8 cellular contexts compared by ENCODE assay signal in the genomic region with DNA sequence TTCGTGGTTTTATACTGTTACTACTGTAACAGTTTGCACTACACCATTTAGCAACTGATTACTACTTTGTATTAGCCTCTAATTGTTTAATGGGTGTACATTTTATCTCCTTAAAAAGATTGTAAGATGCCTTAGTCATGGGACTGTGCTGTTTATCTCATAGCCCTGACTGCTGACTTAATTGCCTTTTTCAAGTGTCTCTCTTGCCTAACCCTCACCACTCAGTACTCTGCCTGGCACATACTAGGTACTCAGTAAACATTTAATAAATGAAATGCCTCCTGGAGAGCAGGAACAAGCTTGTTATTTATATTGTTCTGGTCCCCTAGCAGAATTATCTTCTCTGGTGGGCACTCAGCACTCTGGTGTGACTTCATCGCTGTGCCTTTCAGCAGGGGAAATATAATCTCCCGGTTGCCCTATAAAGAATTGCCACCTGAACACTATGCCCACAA. TPM values are rescaled to one million over a fixed set of nuclear protein-coding genes. Genes with fewer than 3 reads are reported as not detected.
DNase-seq lines count a peak whose midpoint lies in the region; ATAC-seq and TF ChIP-seq lines count a peak whose summit lies in the region.

No MANE protein-coding gene starts in this region.

- intact Hi-C loops in activated CD4-positive, alpha-beta T cell treated with anti-CD3 and anti-CD28 coated beads, Interleukin-2, amount 10 ng/mL, durations not matched to agents 24 days and 14 days (cut with micrococcal nuclease) = loop anchor here (5.0 to 10.0 kb wide), 3 partner anchors 112 to 537 kb away; a partner anchor contains a TSS

- H3K9ac ChIP-seq in fibroblast of lung (ENCODE audit: insufficient read depth, low read length) = no peak overlapping the region

- H3K9me3 ChIP-seq in SJCRH30 (replicated peaks) = no peaks in the 10 kb centered on the region
- H3K9me3 ChIP-seq in fibroblast of lung (ENCODE audit: control insufficient read depth, insufficient read depth, low read depth, low read length) = no peaks in the 10 kb centered on the region

- no peak for ATAC-seq in stimulated activated memory B cell treated with anti-CD40 and anti-IgM and Interleukin-4, amounts not matched to agents 10 μg/mL and 1 μg/mL and 100 μg/mL, for 72 hours
- ATAC-seq in HG02642 (IDR thresholded peaks at IDR 0.05; ENCODE audit: poor library complexity, unreplicated experiment) (no peak), GM21390 (IDR thresholded peaks at IDR 0.05; ENCODE audit: unreplicated experiment) (no peak)

- H3K4me3 ChIP-seq in SJCRH30 (peak overlapping the region; percentile 92), fibroblast of lung (replicated peaks in 1 of 4; ENCODE audit: control extremely low read depth in 1 of 4, insufficient read depth in 1 of 4, low read depth in 3 of 4, low read length in 4 of 4) (peak overlapping the region in 3 of 4 experiments; percentile 81 to 96 (median 93))

- peak overlapping the region; percentile 91 for H3K27ac Mint-ChIP-seq in activated CD4-positive, alpha-beta T cell treated with anti-CD3 and anti-CD28 coated beads, Interleukin-2, amount 10 ng/mL, durations not matched to agents 24 days and 14 days
- H3K27ac Mint-ChIP-seq in stimulated activated memory B cell treated with anti-CD40 and anti-IgM and Interleukin-4, amounts not matched to agents 10 μg/mL and 1 μg/mL and 100 μg/mL, for 72 hours = no peak overlapping the region

- H3K36me3 ChIP-seq in SJCRH30 = no peaks in the 10 kb centered on the region
- H3K36me3 ChIP-seq in fibroblast of lung (ENCODE audit: control insufficient read depth, insufficient read depth, low read length) = no peaks in the 10 kb centered on the region

- no peak overlapping the region for H3K27ac ChIP-seq in SJCRH30
- no peak overlapping the region for H3K27ac ChIP-seq in fibroblast of lung (ENCODE audit: insufficient read depth, low read length)

- peaks cover 21% of the 10 kb centered on the region for H3K79me2 ChIP-seq in fibroblast of lung (ENCODE audit: control insufficient read depth, insufficient read depth, low read length)

- H3K4me3 Mint-ChIP-seq in activated CD4-positive, alpha-beta T cell treated with anti-CD3 and anti-CD28 coated beads, Interleukin-2, amount 10 ng/mL, durations not matched to agents 24 days and 14 days = peak overlapping the region; percentile 96
- peak overlapping the region; percentile 89 for H3K4me3 Mint-ChIP-seq in stimulated activated memory B cell treated with anti-CD40 and anti-IgM and Interleukin-4, amounts not matched to agents 10 μg/mL and 1 μg/mL and 100 μg/mL, for 72 hours

- peak overlapping the region; percentile 100 for H3K4me2 ChIP-seq in fibroblast of lung (ENCODE audit: extremely low read depth, insufficient read depth, low read length)

- no peak overlapping the region for H2AFZ ChIP-seq in fibroblast of lung (ENCODE audit: low read length)

- H3K27me3 Mint-ChIP-seq in activated CD4-positive, alpha-beta T cell treated with anti-CD3 and anti-CD28 coated beads, Interleukin-2, amount 10 ng/mL, durations not matched to agents 24 days and 14 days = peaks cover 5% of the 10 kb centered on the region
- H3K27me3 Mint-ChIP-seq in stimulated activated memory B cell treated with anti-CD40 and anti-IgM and Interleukin-4, amounts not matched to agents 10 μg/mL and 1 μg/mL and 100 μg/mL, for 72 hours = no peaks in the 10 kb centered on the region

- H3K27me3 ChIP-seq in SJCRH30 (no peaks in the 10 kb centered on the region), fibroblast of lung (ENCODE audit: control insufficient read depth, insufficient read depth, low read length) (no peaks in the 10 kb centered on the region)

- peaks cover 3% of the 10 kb centered on the region for H3K36me3 Mint-ChIP-seq in activated CD4-positive, alpha-beta T cell treated with anti-CD3 and anti-CD28 coated beads, Interleukin-2, amount 10 ng/mL, durations not matched to agents 24 days and 14 days (ENCODE audit: low read depth)
- no peaks in the 10 kb centered on the region for H3K36me3 Mint-ChIP-seq in stimulated activated memory B cell treated with anti-CD40 and anti-IgM and Interleukin-4, amounts not matched to agents 10 μg/mL and 1 μg/mL and 100 μg/mL, for 72 hours

- no peaks in the 10 kb centered on the region for H3K9me3 Mint-ChIP-seq in activated CD4-positive, alpha-beta T cell treated with anti-CD3 and anti-CD28 coated beads, Interleukin-2, amount 10 ng/mL, durations not matched to agents 24 days and 14 days
- no peaks in the 10 kb centered on the region for H3K9me3 Mint-ChIP-seq in stimulated activated memory B cell treated with anti-CD40 and anti-IgM and Interleukin-4, amounts not matched to agents 10 μg/mL and 1 μg/mL and 100 μg/mL, for 72 hours

- H3K4me1 Mint-ChIP-seq in activated CD4-positive, alpha-beta T cell treated with anti-CD3 and anti-CD28 coated beads, Interleukin-2, amount 10 ng/mL, durations not matched to agents 24 days and 14 days = peaks cover 48% of the 10 kb centered on the region
- H3K4me1 Mint-ChIP-seq in stimulated activated memory B cell treated with anti-CD40 and anti-IgM and Interleukin-4, amounts not matched to agents 10 μg/mL and 1 μg/mL and 100 μg/mL, for 72 hours = peaks cover 48% of the 10 kb centered on the region

- no peak for DNase-seq in activated CD4-positive, alpha-beta T cell treated with anti-CD3 and anti-CD28 coated beads, Interleukin-2, amount 10 ng/mL, durations not matched to agents 24 days and 14 days
- DNase-seq in activated CD4-positive, alpha-beta T cell treated with anti-CD3 and anti-CD28 coated beads, Interleukin-2, amount 50 U/mL, for 1 hour = no peak
- DNase-seq in SJCRH30 (peak in 1 of 2 experiments; percentile 29), fibroblast of lung (ENCODE audit: low read depth in 2 of 2) (peak in 1 of 2 donors; percentile 32), islet precursor cell (no peak)

- H4K20me1 ChIP-seq in fibroblast of lung (ENCODE audit: control insufficient read depth, extremely low read depth, insufficient read depth, low read length) = no peaks in the 10 kb centered on the region

- TF ChIP-seq CTCF in fibroblast of lung (conservative IDR thresholded peaks at IDR 0.05 in 1 of 2, IDR thresholded peaks at IDR 0.05 in 1 of 2; ENCODE audit: low read depth in 1 of 2, low read length in 2 of 2) = no peak

- H3K4me1 ChIP-seq in SJCRH30 = peaks cover 15% of the 10 kb centered on the region
- H3K4me1 ChIP-seq in fibroblast of lung (ENCODE audit: control insufficient read depth, extremely low read depth, insufficient read depth, low read length) = peaks cover 12% of the 10 kb centered on the region

RNA-seq across cellular contexts. Expression of a gene that starts 1.7 kb away (rescaled TPM):
- total RNA-seq in activated CD4-positive, alpha-beta T cell treated with anti-CD3 and anti-CD28 coated beads, Interleukin-2, amount 10 ng/mL, durations not matched to agents 24 days and 14 days = 43.2 and 46.0 TPM in 2 replicates
- total RNA-seq in SJCRH30 (2014; rRNA removed; shearing (Covaris generic)) = 25.7 and 33.7 TPM in 2 replicates
- total RNA-seq in fibroblast of lung = 19.0 and 33.0 TPM in 2 replicates
- polyA plus RNA-seq in fibroblast of lung = 19.0 and 32.6 TPM in 2 replicates
- 14.0 and 21.2 TPM in 2 replicates for polyA plus RNA-seq in fibroblast of lung (2012)
- polyA minus RNA-seq in fibroblast of lung (ENCODE audit: low replicate concordance) = 15.7 and 22.1 TPM in 2 replicates
